In the genomic region with DNA sequence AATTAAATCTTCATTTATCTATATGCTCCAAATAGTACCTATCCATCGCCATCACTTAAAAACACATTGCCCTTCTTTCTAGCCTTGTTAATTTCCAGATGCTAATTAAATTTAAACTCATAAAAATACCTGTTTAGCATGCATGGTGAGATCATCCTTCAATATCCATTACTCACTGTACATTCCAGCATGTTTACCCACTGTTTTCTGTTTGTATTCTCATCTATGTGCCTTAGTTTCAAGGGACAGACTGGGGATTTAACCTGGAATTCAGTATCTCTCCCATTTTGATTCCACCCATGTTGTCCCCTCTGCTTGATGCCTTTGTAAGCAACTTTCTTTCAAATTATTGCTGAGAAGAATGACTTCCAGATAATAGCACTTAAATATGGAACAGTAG, we compare ENCODE assay signal across 19 cellular contexts.
A peak's percentile ranks its signal among the peaks of the same experiment; 100 is the strongest.
DNase-seq lines count a peak whose midpoint lies in the region; ATAC-seq, FAIRE-seq and TF ChIP-seq lines count a peak whose summit lies in the region.
"Had no signal": no experiment of that assay in that cellular context is flagged by ENCODE, and none has a peak within 500 bp of the region (broad histone marks: within the 10 kb centered on the region; RNA-seq: fewer than 3 reads in every experiment).

No MANE protein-coding gene starts in this region.

- H2BK15ac ChIP-seq in neuronal stem cell (ENCODE audit: low read length), result no peak overlapping the region

- no peak overlapping the region for H3K18ac ChIP-seq in neuronal stem cell (ENCODE audit: low read length)

- in situ Hi-C loops in HepG2 (cut with HindIII; ENCODE audit: extremely low pct_ligation_motif_present, low pct_unique_long_range_greater_than_20kb), result no loop called here

- ATAC-seq in HepG2, result no peak
- ATAC-seq in right lobe of liver, result no peak
- no peak for ATAC-seq in CD4-positive, alpha-beta T cell (ENCODE audit: poor library complexity)
- ATAC-seq: CD8-positive, alpha-beta T cell had no signal

- POLR2A ChIA-PET in HepG2 (lab: Yijun Ruan, JAX), result no interaction called here
- POLR2A ChIA-PET in CD4-positive, alpha-beta T cell (lab: Charles Lee), result no interaction called here

- H3K27me3 ChIP-seq in HepG2 (ENCODE audit: control insufficient read depth in 1 of 2, insufficient read depth in 2 of 2, low read length in 2 of 2) (no peaks in the 10 kb centered on the region; a peak in 1 of 5 replicates), right lobe of liver (no peaks in the 10 kb centered on the region), neuronal stem cell (ENCODE audit: control insufficient read depth in 3 of 3, insufficient read depth in 3 of 3, low read depth in 1 of 3, low read length in 3 of 3) (peaks cover 0 to 3% (median 0%) of the 10 kb centered on the region in 3 experiments)
- H3K27me3 ChIP-seq in CD4-positive, alpha-beta T cell (ENCODE audit: control insufficient read depth, insufficient read depth, low read length), result no peaks in the 10 kb centered on the region

- FAIRE-seq in HepG2 (lab: Jason Lieb, UNC), result no peak
- FAIRE-seq: A204.1, GM12892, H1, HTR-8/SVneo had no signal

- H3K4me3 ChIP-seq in HepG2 (replicated peaks in 1 of 3; ENCODE audit: insufficient read depth in 1 of 3, low read depth in 2 of 3, low read length in 3 of 3) (no peak overlapping the region), right lobe of liver (no peak overlapping the region), neuronal stem cell (ENCODE audit: low read length in 2 of 2) (no peak overlapping the region)

- no peak overlapping the region for H2AK5ac ChIP-seq in neuronal stem cell (ENCODE audit: low read depth, low read length)

- TF ChIP-seq POLR2A in HepG2 (IDR thresholded peaks at IDR 0.05; ENCODE audit: insufficient read depth in 1 of 2, low read depth in 2 of 2, low read length in 2 of 2) (no peak), right lobe of liver (IDR thresholded peaks at IDR 0.05) (no peak)

- no peak for TF ChIP-seq EP300 in HepG2 (IDR thresholded peaks at IDR 0.05; ENCODE audit: low read depth in 2 of 2, low read length in 2 of 2)
- TF ChIP-seq EP300 in HepG2 (CRISPR knock-in tag; IDR thresholded peaks at IDR 0.05; ENCODE audit: borderline replicate concordance), result no peak

- no peak overlapping the region for H3K27ac ChIP-seq in HepG2 (ENCODE audit: extremely low read length, insufficient read depth, low read length)
- H3K27ac ChIP-seq in right lobe of liver, result no peak overlapping the region
- H3K27ac ChIP-seq in epithelial cell of prostate, result peak overlapping the region; percentile 52
- no peak overlapping the region for H3K27ac ChIP-seq in neuronal stem cell (replicated peaks; ENCODE audit: low read length)
- no peak overlapping the region for H3K27ac ChIP-seq in CD4-positive, alpha-beta T cell (ENCODE audit: low read depth, low read length)

- no peak overlapping the region for H4K8ac ChIP-seq in neuronal stem cell (ENCODE audit: low read depth, low read length)

- H2AFZ ChIP-seq in HepG2 (ENCODE audit: low read length) (no peak overlapping the region), neuronal stem cell (ENCODE audit: low read length) (peak overlapping the region; percentile 33)

- TF ChIP-seq CTCF in HepG2 (CRISPR knock-in tag; IDR thresholded peaks at IDR 0.05) (no peak), right lobe of liver (IDR thresholded peaks at IDR 0.05) (no peak)
- TF ChIP-seq CTCF in CD4-positive, alpha-beta T cell (IDR thresholded peaks at IDR 0.05), result no peak

- no peak overlapping the region for H3K27ac Mint-ChIP-seq in CD4-positive, alpha-beta T cell
- H3K27ac Mint-ChIP-seq: B cell; CD8-positive, alpha-beta T cell; HFFc6 had no signal

- no peaks in the 10 kb centered on the region for H3K79me2 ChIP-seq in HepG2 (ENCODE audit: insufficient read depth, low read length)

- H3K4me1 ChIP-seq in HepG2 (ENCODE audit: insufficient read depth, low read length) (no peaks in the 10 kb centered on the region), right lobe of liver (peaks cover 0 to 11% (median 0%) of the 10 kb centered on the region in 4 donors), neuronal stem cell (ENCODE audit: control insufficient read depth in 2 of 2, insufficient read depth in 1 of 2, low read depth in 1 of 2, low read length in 2 of 2) (peaks cover 4 to 6% of the 10 kb centered on the region in 2 donors)

- no peak overlapping the region for H2BK120ac ChIP-seq in neuronal stem cell (ENCODE audit: low read depth, low read length)

- WGBS in HepG2 (ENCODE audit: low lambda C conversion rate), result 35% methylated on average over 1 of the region's 1 CpG
- WGBS in right lobe of liver (ENCODE audit: insufficient coverage, low coverage, low lambda C conversion rate, missing lambda C conversion rate), result 73% methylated on average over 1 of the region's 1 CpG
- 100% methylated on average over 1 of the region's 1 CpG; no CpG with 5 or more reads in 1 of the 2 donors for WGBS in neuronal stem cell (ENCODE audit: extremely low coverage in 2 of 2, insufficient read length in 2 of 2, insufficient replicate concordance in 1 of 2), 2 donors

- no peaks in the 10 kb centered on the region for H4K20me1 ChIP-seq in HepG2 (ENCODE audit: insufficient read depth, low read length)

- no peak overlapping the region for H3K4me3 Mint-ChIP-seq in CD4-positive, alpha-beta T cell
- H3K4me3 Mint-ChIP-seq: B cell; CD8-positive, alpha-beta T cell; HFFc6 had no signal

- H3K36me3 Mint-ChIP-seq in CD4-positive, alpha-beta T cell (ENCODE audit: low read depth), result no peaks in the 10 kb centered on the region
- H3K36me3 Mint-ChIP-seq: CD8-positive, alpha-beta T cell had no signal

- H3K4me2 ChIP-seq in HepG2 (ENCODE audit: low read depth, low read length), result no peak overlapping the region
- H3K4me2 ChIP-seq in neuronal stem cell (ENCODE audit: insufficient read depth, low read length, poor library complexity, severe bottlenecking), result no peak overlapping the region

- intact Hi-C loops in HepG2 (cut with micrococcal nuclease; ENCODE audit: unreplicated experiment) (no loop called here), right lobe of liver (cut with DNase I) (no loop called here)
- intact Hi-C loops in CD4-positive, alpha-beta T cell (cut with DNase I, micrococcal nuclease), result no loop called here

- no peaks in the 10 kb centered on the region for H3K9me3 Mint-ChIP-seq in CD4-positive, alpha-beta T cell
- H3K9me3 Mint-ChIP-seq: CD8-positive, alpha-beta T cell had no signal

- H3K14ac ChIP-seq in neuronal stem cell (ENCODE audit: low read length), result no peak overlapping the region

- no TSS peak for BruUV-seq in HepG2 (replicated peaks; lab: Mats Ljungman, UMichigan)

- peaks cover 2% of the 10 kb centered on the region for H3K79me1 ChIP-seq in neuronal stem cell (ENCODE audit: low read depth, low read length)

- H3K36me3 ChIP-seq in HepG2 (replicated peaks in 1 of 2; ENCODE audit: control insufficient read depth in 1 of 2, insufficient read depth in 2 of 2, low read length in 2 of 2) (no peaks in the 10 kb centered on the region), right lobe of liver (no peaks in the 10 kb centered on the region), neuronal stem cell (replicated peaks in 1 of 2; ENCODE audit: control insufficient read depth in 2 of 2, insufficient read depth in 2 of 2, low read length in 2 of 2) (no peaks in the 10 kb centered on the region)

- no peaks in the 10 kb centered on the region for H3K9me3 ChIP-seq in HepG2 (ENCODE audit: low read length)
- H3K9me3 ChIP-seq in right lobe of liver, result no peaks in the 10 kb centered on the region
- H3K9me3 ChIP-seq in neuronal stem cell (replicated peaks in 1 of 2; ENCODE audit: control insufficient read depth in 2 of 2, insufficient read depth in 1 of 2, low read depth in 1 of 2, low read length in 2 of 2), result no peaks in the 10 kb centered on the region
- no peaks in the 10 kb centered on the region for H3K9me3 ChIP-seq in CD4-positive, alpha-beta T cell (ENCODE audit: control insufficient read depth, low read length)
- H3K9me3 ChIP-seq: Caco-2 had no signal

- no peak overlapping the region for H4K91ac ChIP-seq in neuronal stem cell (ENCODE audit: low read depth, low read length, poor library complexity)

- CTCF ChIA-PET in HepG2 (lab: Yijun Ruan, JAX; ENCODE audit: low intra/inter-chr PET ratio, low total read pairs), result no interaction called here
- CTCF ChIA-PET in CD4-positive, alpha-beta T cell (lab: Charles Lee), result no interaction called here

- DNase-seq in HepG2 (ENCODE audit: low spot score) (no peak), right lobe of liver (no peak), epithelial cell of prostate (ENCODE audit: low read depth, low spot score) (no peak), neuronal stem cell (ENCODE audit: low spot score) (no peak), GOT3 (lab: John Stamatoyannopoulos, UW) (no peak), NCI-H524 (lab: John Stamatoyannopoulos, UW) (no peak)
- no peak for DNase-seq in CD4-positive, alpha-beta T cell
- DNase-seq: C1 segment of cervical spinal cord; Caco-2; CD8-positive, alpha-beta T cell; DND-41; GDM1; HCEC 1CT; HFFc6 had no signal

- no peak overlapping the region for H2BK5ac ChIP-seq in neuronal stem cell (ENCODE audit: low read length)

- H3K9ac ChIP-seq in HepG2 (ENCODE audit: insufficient read depth, low read depth, low read length) (no peak overlapping the region), neuronal stem cell (ENCODE audit: low read depth, low read length, poor library complexity) (no peak overlapping the region)

- H3K23ac ChIP-seq in neuronal stem cell (ENCODE audit: low read depth, low read length, poor library complexity), result no peak overlapping the region

- H2BK12ac ChIP-seq in neuronal stem cell (ENCODE audit: low read length), result no peak overlapping the region

- no peaks in the 10 kb centered on the region for H3K4me1 Mint-ChIP-seq in CD4-positive, alpha-beta T cell (ENCODE audit: low read depth)
- H3K4me1 Mint-ChIP-seq: B cell had no signal

- no peaks in the 10 kb centered on the region for H3K27me3 Mint-ChIP-seq in CD4-positive, alpha-beta T cell

- TF ChIP-seq RAD21 in HepG2 (CRISPR knock-in tag; IDR thresholded peaks at IDR 0.05), result no peak

- no peak overlapping the region for H3K4ac ChIP-seq in neuronal stem cell (ENCODE audit: low read length)

TF ChIP-seq in HepG2, 621 proteins besides CTCF, POLR2A, EP300 and RAD21:
- 0 out of 2 replicates have a peak, but pooled peaks have one; percentile 6 for TF ChIP-seq ATF7 (IDR thresholded peaks at IDR 0.05)
- TF ChIP-seq ATF7 (CRISPR knock-in tag; IDR thresholded peaks at IDR 0.05), result no peak
- TF ChIP-seq, protein P1, sequence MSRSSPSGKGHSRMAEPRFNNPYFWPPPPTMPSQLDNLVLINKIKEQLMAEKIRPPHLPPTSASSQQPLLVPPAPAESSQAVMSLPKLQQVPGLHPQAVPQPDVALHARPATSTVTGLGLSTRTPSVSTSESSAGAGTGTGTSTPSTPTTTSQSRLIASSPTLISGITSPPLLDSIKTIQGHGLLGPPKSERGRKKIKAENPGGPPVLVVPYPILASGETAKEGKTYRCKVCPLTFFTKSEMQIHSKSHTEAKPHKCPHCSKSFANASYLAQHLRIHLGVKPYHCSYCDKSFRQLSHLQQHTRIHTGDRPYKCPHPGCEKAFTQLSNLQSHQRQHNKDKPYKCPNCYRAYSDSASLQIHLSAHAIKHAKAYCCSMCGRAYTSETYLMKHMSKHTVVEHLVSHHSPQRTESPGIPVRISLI (CRISPR knock-in tag; IDR thresholded peaks at IDR 0.05; ENCODE audit: borderline replicate concordance), result no peak
